38 cellular contexts compared by ENCODE assay signal in the genomic region with DNA sequence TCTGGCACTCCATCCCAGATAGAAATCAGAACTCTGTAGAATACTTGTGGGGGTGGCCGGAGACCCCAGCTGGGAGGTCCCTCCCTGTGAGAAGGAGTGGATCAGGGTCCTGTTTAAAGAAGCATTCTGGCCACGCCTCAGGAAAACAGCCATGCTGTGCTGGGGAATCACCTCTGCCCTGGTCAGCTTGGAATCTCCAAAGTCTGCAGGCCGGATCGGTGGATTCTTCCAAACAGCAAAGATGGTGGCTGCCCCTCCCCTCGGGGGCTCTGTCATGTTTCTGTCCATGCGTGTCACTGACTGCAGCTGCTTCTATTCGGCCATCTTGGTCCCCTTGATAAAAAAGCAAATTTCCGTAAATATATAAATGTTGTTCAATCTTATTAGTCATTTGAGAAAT.
"Had no signal": no experiment of that assay in that cellular context is flagged by ENCODE, and none has a peak within 500 bp of the region (broad histone marks: within the 10 kb centered on the region; RNA-seq: fewer than 3 reads in every experiment).

No MANE protein-coding gene starts in this region.

- H3K27me3 Mint-ChIP-seq: activated B cell treated with CpG ODN at 0.5 μM for 24 hours; activated CD4-positive, alpha-beta memory T cell treated with anti-CD3 and anti-CD28 coated beads for 36 hours; activated CD4-positive, alpha-beta T cell treated with anti-CD3 and anti-CD28 coated beads, Interleukin-2, amount 10 ng/mL, durations not matched to agents 24 days and 14 days; activated CD8-positive, alpha-beta memory T cell treated with anti-CD3 and anti-CD28 coated beads, Interleukin-2, amount 10 ng/mL, durations not matched to agents 7 days and 5 days; activated naive CD4-positive, alpha-beta T cell treated with anti-CD3 and anti-CD28 coated beads, Interleukin-2, amount 10 ng/mL, durations not matched to agents 7 days and 5 days; activated naive CD4-positive, alpha-beta T cell treated with anti-CD3 and anti-CD28 coated beads, Interleukin-2, amount 50 U/mL, for 24 hours; activated naive CD8-positive, alpha-beta T cell; activated naive CD8-positive, alpha-beta T cell treated with anti-CD3 and anti-CD28 coated beads, Interleukin-2, amount 10 ng/mL, durations not matched to agents 7 days and 5 days; activated naive CD8-positive, alpha-beta T cell treated with anti-CD3 and anti-CD28 coated beads, Interleukin-2, amount 50 U/mL, for 24 hours; activated T-cell treated with anti-CD3 and anti-CD28 coated beads, Interleukin-2, amount 50 U/mL, for 24 hours; central memory CD8-positive, alpha-beta T cell had no signal

- FAIRE-seq: bronchial epithelial cell, TTC549 had no signal

- H3K27me3 ChIP-seq: ascending aorta, cardiac muscle cell had no signal

- H3K4me1 Mint-ChIP-seq: activated B cell treated with CpG ODN at 0.5 μM for 24 hours; activated CD4-positive, alpha-beta T cell treated with anti-CD3 and anti-CD28 coated beads, Interleukin-2, amount 10 ng/mL, durations not matched to agents 24 days and 14 days; activated CD8-positive, alpha-beta memory T cell treated with anti-CD3 and anti-CD28 coated beads, Interleukin-2, amount 10 ng/mL, durations not matched to agents 7 days and 5 days; activated naive CD4-positive, alpha-beta T cell treated with anti-CD3 and anti-CD28 coated beads, Interleukin-2, amount 10 ng/mL, durations not matched to agents 7 days and 5 days; activated naive CD4-positive, alpha-beta T cell treated with anti-CD3 and anti-CD28 coated beads, Interleukin-2, amount 50 U/mL, for 24 hours; activated naive CD8-positive, alpha-beta T cell treated with anti-CD3 and anti-CD28 coated beads, Interleukin-2, amount 10 ng/mL, durations not matched to agents 7 days and 5 days; activated naive CD8-positive, alpha-beta T cell treated with anti-CD3 and anti-CD28 coated beads, Interleukin-2, amount 50 U/mL, for 24 hours; brain; central memory CD8-positive, alpha-beta T cell had no signal

- H3K9me3 Mint-ChIP-seq: activated CD4-positive, alpha-beta T cell treated with anti-CD3 and anti-CD28 coated beads, Interleukin-2, amount 10 ng/mL, durations not matched to agents 24 days and 14 days; activated naive CD4-positive, alpha-beta T cell treated with anti-CD3 and anti-CD28 coated beads, Interleukin-2, amount 50 U/mL, for 24 hours; activated naive CD8-positive, alpha-beta T cell treated with anti-CD3 and anti-CD28 coated beads, Interleukin-2, amount 10 ng/mL, durations not matched to agents 7 days and 5 days; activated naive CD8-positive, alpha-beta T cell treated with anti-CD3 and anti-CD28 coated beads, Interleukin-2, amount 50 U/mL, for 24 hours; activated T-cell treated with anti-CD3 and anti-CD28 coated beads, Interleukin-2, amount 50 U/mL, for 24 hours; activated T-helper 2 cell treated with anti-CD3 and anti-CD28 coated beads, Interferon-gamma antibody, Interleukin-2, Interleukin-4, amounts not matched to agents 10 μg/mL and 5 μg/mL and 100 μg/mL, durations not matched to agents 14 hours and 24 hours and 36 hours; brain; T-helper 1 cell treated with Interleukin-12 subunit alpha and Interleukin-12 subunit beta and Interleukin-4 antibody, amounts not matched to agents 30 μg/mL and 1 μg/mL, for 36 hours had no signal

- H3K27ac ChIP-seq: ascending aorta, cardiac muscle cell, VCaP had no signal

- H3K4me3 ChIP-seq: ascending aorta, cardiac muscle cell had no signal

- H3K4me1 ChIP-seq: ascending aorta had no signal

- H3K36me3 Mint-ChIP-seq: activated CD4-positive, alpha-beta memory T cell treated with anti-CD3 and anti-CD28 coated beads for 36 hours; activated CD8-positive, alpha-beta memory T cell treated with anti-CD3 and anti-CD28 coated beads, Interleukin-2, amount 10 ng/mL, durations not matched to agents 7 days and 5 days; activated naive CD4-positive, alpha-beta T cell treated with anti-CD3 and anti-CD28 coated beads, Interleukin-2, amount 10 ng/mL, durations not matched to agents 7 days and 5 days; activated naive CD4-positive, alpha-beta T cell treated with anti-CD3 and anti-CD28 coated beads, Interleukin-2, amount 50 U/mL, for 24 hours; activated naive CD8-positive, alpha-beta T cell; activated naive CD8-positive, alpha-beta T cell treated with anti-CD3 and anti-CD28 coated beads, Interleukin-2, amount 10 ng/mL, durations not matched to agents 7 days and 5 days; brain had no signal

- H3K36me3 ChIP-seq: ascending aorta, cardiac muscle cell had no signal

- H3K4me3 Mint-ChIP-seq: activated B cell treated with CpG ODN at 0.5 μM for 24 hours; activated CD4-positive, alpha-beta memory T cell treated with anti-CD3 and anti-CD28 coated beads for 36 hours; activated CD4-positive, alpha-beta T cell treated with anti-CD3 and anti-CD28 coated beads, Interleukin-2, amount 10 ng/mL, durations not matched to agents 24 days and 14 days; activated CD8-positive, alpha-beta memory T cell treated with anti-CD3 and anti-CD28 coated beads, Interleukin-2, amount 10 ng/mL, durations not matched to agents 7 days and 5 days; activated CD8-positive, alpha-beta T cell treated with anti-CD3 and anti-CD28 coated beads, Interleukin-2, amount 10 ng/mL, durations not matched to agents 7 days and 5 days; activated naive CD4-positive, alpha-beta T cell treated with anti-CD3 and anti-CD28 coated beads, Interleukin-2, amount 10 ng/mL, durations not matched to agents 7 days and 5 days; activated naive CD4-positive, alpha-beta T cell treated with anti-CD3 and anti-CD28 coated beads, Interleukin-2, amount 50 U/mL, for 24 hours; activated naive CD8-positive, alpha-beta T cell; activated naive CD8-positive, alpha-beta T cell treated with anti-CD3 and anti-CD28 coated beads, Interleukin-2, amount 10 ng/mL, durations not matched to agents 7 days and 5 days; activated naive CD8-positive, alpha-beta T cell treated with anti-CD3 and anti-CD28 coated beads, Interleukin-2, amount 50 U/mL, for 24 hours; activated T-cell treated with anti-CD3 and anti-CD28 coated beads, Interleukin-2, amount 50 U/mL, for 24 hours; brain; central memory CD8-positive, alpha-beta T cell; T-helper 1 cell treated with Interleukin-12 subunit alpha and Interleukin-12 subunit beta and Interleukin-4 antibody, amounts not matched to agents 30 μg/mL and 1 μg/mL, for 36 hours; T-helper 2 cell treated with Interferon-gamma antibody and Interleukin-4, amounts not matched to agents 5 μg/mL and 100 μg/mL, for 36 hours had no signal

- ATAC-seq: activated CD8-positive, alpha-beta memory T cell treated with anti-CD3 and anti-CD28 coated beads, Interleukin-2, amount 10 ng/mL, durations not matched to agents 7 days and 5 days; activated CD8-positive, alpha-beta T cell treated with anti-CD3 and anti-CD28 coated beads, Interleukin-2, amount 10 ng/mL, durations not matched to agents 7 days and 5 days; activated naive CD8-positive, alpha-beta T cell treated with anti-CD3 and anti-CD28 coated beads, Interleukin-2, amount 50 U/mL, for 24 hours had no signal

- H3K9me3 ChIP-seq: ascending aorta had no signal

- H3K27ac Mint-ChIP-seq: activated B cell treated with CpG ODN at 0.5 μM for 24 hours; activated CD4-positive, alpha-beta memory T cell treated with anti-CD3 and anti-CD28 coated beads for 36 hours; activated CD4-positive, alpha-beta T cell treated with anti-CD3 and anti-CD28 coated beads, Interleukin-2, amount 10 ng/mL, durations not matched to agents 24 days and 14 days; activated CD8-positive, alpha-beta memory T cell treated with anti-CD3 and anti-CD28 coated beads, Interleukin-2, amount 10 ng/mL, durations not matched to agents 7 days and 5 days; activated CD8-positive, alpha-beta T cell treated with anti-CD3 and anti-CD28 coated beads, Interleukin-2, amount 10 ng/mL, durations not matched to agents 7 days and 5 days; activated naive CD4-positive, alpha-beta T cell treated with anti-CD3 and anti-CD28 coated beads, Interleukin-2, amount 10 ng/mL, durations not matched to agents 7 days and 5 days; activated naive CD4-positive, alpha-beta T cell treated with anti-CD3 and anti-CD28 coated beads, Interleukin-2, amount 50 U/mL, for 24 hours; activated naive CD8-positive, alpha-beta T cell; activated naive CD8-positive, alpha-beta T cell treated with anti-CD3 and anti-CD28 coated beads, Interleukin-2, amount 10 ng/mL, durations not matched to agents 7 days and 5 days; activated naive CD8-positive, alpha-beta T cell treated with anti-CD3 and anti-CD28 coated beads, Interleukin-2, amount 50 U/mL, for 24 hours; activated T-cell treated with anti-CD3 and anti-CD28 coated beads, Interleukin-2, amount 50 U/mL, for 24 hours; activated T-helper 2 cell treated with anti-CD3 and anti-CD28 coated beads, Interferon-gamma antibody, Interleukin-2, Interleukin-4, amounts not matched to agents 10 μg/mL and 5 μg/mL and 100 μg/mL, durations not matched to agents 14 hours and 24 hours and 36 hours; brain; T-helper 1 cell treated with Interleukin-12 subunit alpha and Interleukin-12 subunit beta and Interleukin-4 antibody, amounts not matched to agents 30 μg/mL and 1 μg/mL, for 36 hours; T-helper 2 cell treated with Interferon-gamma antibody and Interleukin-4, amounts not matched to agents 5 μg/mL and 100 μg/mL, for 36 hours had no signal

- DNase-seq: activated B cell treated with CpG ODN at 0.5 μM for 24 hours; activated CD4-positive, alpha-beta memory T cell treated with anti-CD3 and anti-CD28 coated beads for 36 hours; activated CD4-positive, alpha-beta T cell treated with anti-CD3 and anti-CD28 coated beads for 4 hours; activated CD4-positive, alpha-beta T cell treated with anti-CD3 and anti-CD28 coated beads, Interleukin-2, amount 10 ng/mL, durations not matched to agents 24 days and 14 days; activated CD4-positive, alpha-beta T cell treated with anti-CD3 and anti-CD28 coated beads, Interleukin-2, amount 50 U/mL, for 1 hour; activated CD4-positive, alpha-beta T cell treated with anti-CD3 and anti-CD28 coated beads, Interleukin-2, amount 50 U/mL, for 4 hours; activated CD4-positive, CD25-positive, alpha-beta regulatory T cell treated with anti-CD3 and anti-CD28 coated beads, Interleukin-2, amount 50 U/mL, for 72 hours; activated CD8-positive, alpha-beta memory T cell treated with anti-CD3 and anti-CD28 coated beads for 24 hours; activated CD8-positive, alpha-beta memory T cell treated with anti-CD3 and anti-CD28 coated beads, Interleukin-2, amount 10 ng/mL, durations not matched to agents 7 days and 5 days; activated CD8-positive, alpha-beta memory T cell treated with anti-CD3 and anti-CD28 coated beads, Interleukin-2, amount 50 U/mL, for 48 hours; activated CD8-positive, alpha-beta T cell treated with anti-CD3 and anti-CD28 coated beads, Interleukin-2, amount 10 ng/mL, durations not matched to agents 7 days and 5 days; activated effector memory CD4-positive, alpha-beta T cell treated with Interleukin-2 at 50 U/mL for 16 hours; activated gamma-delta T cell; activated naive CD4-positive, alpha-beta T cell treated with anti-CD3 and anti-CD28 coated beads, Interleukin-2, amount 10 ng/mL, durations not matched to agents 7 days and 5 days; activated naive CD4-positive, alpha-beta T cell treated with Interleukin-2 at 50 U/mL for 16 hours; activated naive CD8-positive, alpha-beta T cell treated with anti-CD3 and anti-CD28 coated beads, Interleukin-2, amount 10 ng/mL, durations not matched to agents 7 days and 5 days; activated naive CD8-positive, alpha-beta T cell treated with anti-CD3 and anti-CD28 coated beads, Interleukin-2, amount 50 U/mL, for 24 hours; activated T-cell treated with anti-CD3 and anti-CD28 coated beads, Interleukin-2, amount 50 U/mL, for 24 hours; activated T-cell treated with anti-CD3 and anti-CD28 coated beads, Interleukin-2, amount 50 U/mL, for 48 hours; amygdala; anterior cingulate cortex; caudate nucleus; cerebellar nuclear complex; T-helper 1 cell; T-helper 2 cell; T-helper 9 cell had no signal
